31 cellular contexts compared by ENCODE assay signal in the genomic region with DNA sequence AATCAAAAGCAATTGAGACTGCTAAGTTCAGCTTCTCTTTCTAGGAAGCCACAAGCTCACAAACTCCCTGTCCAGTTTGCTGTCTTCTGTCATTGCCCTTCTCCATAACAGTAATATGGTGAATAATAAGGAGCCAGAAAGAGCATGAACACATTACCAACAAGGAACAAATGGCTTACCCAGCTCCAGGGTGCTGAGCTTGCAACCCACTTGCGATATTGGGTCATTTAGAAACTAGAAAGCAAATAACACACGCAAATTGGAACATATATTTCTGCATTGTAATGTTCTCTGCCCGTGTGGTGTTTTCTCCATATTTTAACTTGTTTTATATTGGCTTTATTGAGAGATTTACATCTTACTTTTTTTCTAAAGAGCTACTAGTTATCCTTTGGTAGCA.
"Had no signal": no experiment of that assay in that cellular context is flagged by ENCODE, and none has a peak within 500 bp of the region (broad histone marks: within the 10 kb centered on the region; RNA-seq: fewer than 3 reads in every experiment).

No MANE protein-coding gene starts in this region.

- H3K9me3 ChIP-seq: adrenal gland, body of pancreas, esophagus muscularis mucosa, gastrocnemius medialis, heart left ventricle had no signal

- H3K27me3 ChIP-seq: adrenal gland, body of pancreas, esophagus muscularis mucosa, foreskin keratinocyte, gastrocnemius medialis, heart left ventricle had no signal

- H3K4me3 ChIP-seq: adrenal gland, body of pancreas, esophagus muscularis mucosa, gastrocnemius medialis, heart left ventricle had no signal

- ATAC-seq: activated CD4-positive, alpha-beta T cell treated with anti-CD3 and anti-CD28 coated beads for 36 hours; activated CD4-positive, CD25-positive, alpha-beta regulatory T cell treated with anti-CD3 and anti-CD28 coated beads, Interleukin-2, amount 50 U/mL, for 24 hours; activated CD8-positive, alpha-beta memory T cell treated with anti-CD3 and anti-CD28 coated beads, Interleukin-2, amount 10 ng/mL, durations not matched to agents 7 days and 5 days; activated CD8-positive, alpha-beta T cell treated with anti-CD3 and anti-CD28 coated beads, Interleukin-2, amount 10 ng/mL, durations not matched to agents 7 days and 5 days; activated naive CD8-positive, alpha-beta T cell treated with anti-CD3 and anti-CD28 coated beads, Interleukin-2, amount 50 U/mL, for 24 hours; body of pancreas; effector memory CD8-positive, alpha-beta T cell; foreskin keratinocyte; gastrocnemius medialis; heart left ventricle had no signal

- H3K27ac ChIP-seq: adrenal gland, body of pancreas, esophagus muscularis mucosa, foreskin keratinocyte, gastrocnemius medialis, heart left ventricle, WERI-Rb-1 had no signal

- H3K36me3 ChIP-seq: adrenal gland, esophagus muscularis mucosa, gastrocnemius medialis, heart left ventricle, WERI-Rb-1 had no signal

- DNase-seq: activated B cell treated with CpG ODN at 0.5 μM for 24 hours; activated CD4-positive, alpha-beta memory T cell treated with anti-CD3 and anti-CD28 coated beads for 36 hours; activated CD4-positive, alpha-beta T cell treated with anti-CD3 and anti-CD28 coated beads for 36 hours; activated CD4-positive, alpha-beta T cell treated with anti-CD3 and anti-CD28 coated beads, Interleukin-2, amount 10 ng/mL, durations not matched to agents 24 days and 14 days; activated CD8-positive, alpha-beta memory T cell treated with anti-CD3 and anti-CD28 coated beads, Interleukin-2, amount 10 ng/mL, durations not matched to agents 7 days and 5 days; activated CD8-positive, alpha-beta memory T cell treated with anti-CD3 and anti-CD28 coated beads, Interleukin-2, amount 50 U/mL, for 4 hours; activated CD8-positive, alpha-beta T cell treated with anti-CD3 and anti-CD28 coated beads, Interleukin-2, amount 10 ng/mL, durations not matched to agents 7 days and 5 days; activated effector memory CD4-positive, alpha-beta T cell treated with anti-CD3 and anti-CD28 coated beads, Interleukin-2, amount 50 U/mL, for 16 hours; activated naive CD4-positive, alpha-beta T cell treated with anti-CD3 and anti-CD28 coated beads for 36 hours; activated naive CD8-positive, alpha-beta T cell treated with anti-CD3 and anti-CD28 coated beads for 36 hours; activated naive CD8-positive, alpha-beta T cell treated with anti-CD3 and anti-CD28 coated beads, Interleukin-2, amount 50 U/mL, for 24 hours; activated T-cell treated with anti-CD3 and anti-CD28 coated beads, Interleukin-2, amount 50 U/mL, for 1 hour; activated T-cell treated with anti-CD3 and anti-CD28 coated beads, Interleukin-2, amount 50 U/mL, for 48 hours; adrenal gland; amygdala; aorta; body of pancreas; caudate nucleus; cortex of kidney; dermis blood vessel endothelial cell; effector CD4-positive, alpha-beta T cell; effector memory CD8-positive, alpha-beta T cell; erythroblast; foreskin keratinocyte; gastrocnemius medialis; glutamatergic neuron; heart left ventricle; T1000; WERI-Rb-1 had no signal

- H3K4me1 ChIP-seq: adrenal gland, body of pancreas, esophagus muscularis mucosa, foreskin keratinocyte, gastrocnemius medialis, heart left ventricle had no signal
